In the genomic region with DNA sequence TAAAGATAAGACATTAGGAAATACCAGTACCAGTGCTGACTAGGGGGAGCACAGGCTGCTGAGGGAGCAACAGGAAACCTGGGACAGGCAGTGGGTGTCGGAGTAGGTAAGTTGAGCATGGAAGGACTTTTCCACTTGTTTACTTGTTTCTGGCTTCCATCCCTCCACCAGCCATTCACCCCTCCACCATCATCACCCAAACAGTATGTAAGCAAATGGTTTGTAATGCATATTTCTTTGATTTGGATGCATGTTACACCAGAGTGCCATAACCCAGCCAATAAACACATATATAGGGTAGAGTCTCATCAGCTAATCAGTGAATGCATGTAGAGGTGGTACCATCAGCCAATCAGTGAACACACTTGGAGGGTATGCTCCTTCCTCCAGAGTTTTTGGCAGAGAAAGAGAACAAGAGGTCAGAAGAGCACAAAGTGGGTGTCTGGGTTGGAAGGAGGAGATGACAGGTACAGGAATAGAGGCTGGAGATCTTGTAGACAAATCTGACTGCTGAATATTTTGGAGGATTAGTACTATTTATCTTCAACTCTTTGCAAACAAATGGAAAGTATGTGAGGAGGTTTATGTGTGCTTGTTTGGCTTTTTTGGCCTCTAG, we compare ENCODE assay signal across 30 cellular contexts. TPM values are rescaled to one million over a fixed set of nuclear protein-coding genes. Genes with fewer than 3 reads are reported as not detected.
"Had no signal": no experiment of that assay in that cellular context is flagged by ENCODE, and none has a peak within 500 bp of the region (broad histone marks: within the 10 kb centered on the region; RNA-seq: fewer than 3 reads in every experiment).

No MANE protein-coding gene starts in this region.

- H3K36me3 Mint-ChIP-seq: naive thymus-derived CD4-positive, alpha-beta T cell; neural progenitor cell had no signal

- H3K4me3 ChIP-seq: colonic mucosa, gastroesophageal sphincter, heart left ventricle, neural progenitor cell, smooth muscle cell, stomach, thyroid gland had no signal

- H3K4me1 Mint-ChIP-seq: endodermal cell; naive thymus-derived CD4-positive, alpha-beta T cell; neural progenitor cell had no signal

- H3K36me3 ChIP-seq: colonic mucosa, gastroesophageal sphincter, heart left ventricle, neural progenitor cell, stomach, thyroid gland had no signal

- H3K4me2 ChIP-seq: neural progenitor cell, smooth muscle cell had no signal

- H3K27me3 ChIP-seq: colonic mucosa, gastroesophageal sphincter, neural progenitor cell, thyroid gland had no signal

- H3K4me3 Mint-ChIP-seq: dendritic cell treated with granulocyte-macrophage colony-stimulating factor and Interleukin-4, amounts not matched to agents 40 ng/mL and 50 ng/mL, for 4 days; endodermal cell; naive thymus-derived CD4-positive, alpha-beta T cell; nephron; neural progenitor cell had no signal

- DNase-seq: colonic mucosa; effector CD8-positive, alpha-beta T cell; endodermal cell; foreskin keratinocyte; heart left ventricle; hippocampal formation; islet precursor cell; kidney glomerular epithelial cell; mesenchymal stem cell; midbrain; naive thymus-derived CD4-positive, alpha-beta T cell; stimulated activated CD4-positive, alpha-beta T cell treated with anti-CD3 and anti-CD28 coated beads, Interleukin-12 subunit alpha, Interleukin-12 subunit beta, amount 100 ng/mL, for 4 hours; stimulated activated CD4-positive, alpha-beta T cell treated with anti-CD3 and anti-CD28 coated beads, Interleukin-1b, Interleukin-23, amount 100 ng/mL, for 48 hours; stimulated activated CD4-positive, alpha-beta T cell treated with anti-CD3 and anti-CD28 coated beads, Interleukin-4, amount 100 ng/mL, for 1 hour; stimulated activated CD8-positive, alpha-beta memory T cell treated with anti-CD3 and anti-CD28 coated beads, Interleukin-4, amount 100 ng/mL, for 48 hours; stimulated activated naive CD4-positive, alpha-beta T cell treated with Interleukin-2 at 50 U/mL for 16 hours; stomach; thyroid gland; trophoblast cell had no signal

- H3K27ac ChIP-seq: colonic mucosa, epithelial cell of prostate, foreskin keratinocyte, gastroesophageal sphincter, heart left ventricle, neural progenitor cell, parathyroid adenoma, stomach, thyroid gland had no signal

- H3K4me1 ChIP-seq: colonic mucosa, foreskin keratinocyte, neural progenitor cell had no signal

- H3K27ac Mint-ChIP-seq: dendritic cell treated with granulocyte-macrophage colony-stimulating factor and Interleukin-4, amounts not matched to agents 40 ng/mL and 50 ng/mL, for 4 days; endodermal cell; naive thymus-derived CD4-positive, alpha-beta T cell; nephron; neural progenitor cell; progenitor cell of endocrine pancreas had no signal

- H3K9me3 Mint-ChIP-seq: dendritic cell treated with granulocyte-macrophage colony-stimulating factor and Interleukin-4, amounts not matched to agents 40 ng/mL and 50 ng/mL, for 4 days; endodermal cell; nephron; neural progenitor cell had no signal

- ATAC-seq: esophagus mucosa; foreskin keratinocyte; gastroesophageal sphincter; heart left ventricle; left lobe of liver; naive thymus-derived CD4-positive, alpha-beta T cell; sciatic nerve had no signal

- H3K9me3 ChIP-seq: colonic mucosa, gastroesophageal sphincter, heart left ventricle, stomach, thyroid gland had no signal

RNA-seq across cellular contexts. Expression of gene PDE8B, which starts 37.7 kb away (rescaled TPM):
- total RNA-seq: foreskin keratinocyte had no signal
- polyA plus RNA-seq: foreskin keratinocyte had no signal
